ENCODE assay signal across 1 cellular context in the genomic region with DNA sequence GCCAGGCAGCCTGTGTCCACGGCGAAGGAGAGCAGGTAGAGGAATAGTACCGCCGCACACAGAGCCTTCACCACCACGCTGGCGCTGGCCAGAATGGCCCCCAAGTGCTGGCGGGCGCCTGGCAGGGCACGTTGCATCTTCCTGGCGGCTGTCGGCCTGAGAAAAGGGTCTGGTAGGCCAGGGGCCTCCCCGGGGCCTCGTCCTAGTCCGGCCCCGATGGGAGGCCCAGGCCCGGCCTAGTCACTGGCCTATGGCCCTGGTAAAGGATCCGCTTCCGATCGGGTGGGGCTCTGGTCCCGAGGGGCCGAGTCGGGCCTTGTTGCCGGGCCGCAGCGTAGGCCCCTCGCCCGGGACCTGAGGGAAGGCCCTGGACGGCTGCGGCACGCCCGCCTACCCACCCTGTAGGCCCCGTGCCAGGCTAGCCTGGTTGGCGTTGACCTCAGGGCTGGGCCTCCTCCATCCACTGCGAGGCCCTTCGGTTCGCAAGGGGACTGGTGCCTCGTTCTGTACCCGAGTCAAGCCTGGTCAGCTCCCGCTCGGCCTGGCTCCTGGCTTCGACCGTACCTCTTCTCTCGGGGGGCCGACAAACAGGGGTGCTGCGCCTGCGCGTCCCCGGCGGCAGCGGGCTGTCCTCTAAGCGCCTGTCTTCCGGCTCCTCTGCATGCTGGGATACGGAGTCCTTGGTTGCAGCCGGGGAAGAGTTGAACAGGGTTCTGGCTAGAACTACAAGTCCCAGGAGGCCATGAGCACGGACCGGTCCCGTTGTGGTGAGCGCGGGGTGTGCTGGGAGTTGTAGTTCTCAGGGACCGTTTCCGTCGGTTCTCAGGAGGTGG.
TF ChIP-seq lines count a peak whose summit lies in the region.

A gene with protein sequence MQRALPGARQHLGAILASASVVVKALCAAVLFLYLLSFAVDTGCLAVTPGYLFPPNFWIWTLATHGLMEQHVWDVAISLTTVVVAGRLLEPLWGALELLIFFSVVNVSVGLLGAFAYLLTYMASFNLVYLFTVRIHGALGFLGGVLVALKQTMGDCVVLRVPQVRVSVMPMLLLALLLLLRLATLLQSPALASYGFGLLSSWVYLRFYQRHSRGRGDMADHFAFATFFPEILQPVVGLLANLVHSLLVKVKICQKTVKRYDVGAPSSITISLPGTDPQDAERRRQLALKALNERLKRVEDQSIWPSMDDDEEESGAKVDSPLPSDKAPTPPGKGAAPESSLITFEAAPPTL (minus strand): TSS at position 595 of the 833 bp plus-strand sequence. CDS start 458 bp downstream, at position 137.

TF ChIP-seq in WTC11, 78 proteins besides CTCF, POLR2A, EP300 and RAD21 (continued from another document):
- peak; percentile 71; the same call in 1 of the 2 replicates for TF ChIP-seq MYBL2 (CRISPR knock-in tag; IDR thresholded peaks at IDR 0.05)
- 0 out of 2 replicates have a peak, but pooled peaks have one; percentile 12 for TF ChIP-seq KAT7 (CRISPR knock-in tag; IDR thresholded peaks at IDR 0.05; ENCODE audit: borderline replicate concordance)
- TF ChIP-seq SMAD3 (CRISPR knock-in tag; IDR thresholded peaks at IDR 0.05; ENCODE audit: borderline replicate concordance): peak; percentile 48; the same call in 1 of the 2 replicates
- TF ChIP-seq TEAD1 (CRISPR knock-in tag; IDR thresholded peaks at IDR 0.05): peak; percentile 25; the same call in 1 of the 2 replicates
- TF ChIP-seq, protein P1, sequence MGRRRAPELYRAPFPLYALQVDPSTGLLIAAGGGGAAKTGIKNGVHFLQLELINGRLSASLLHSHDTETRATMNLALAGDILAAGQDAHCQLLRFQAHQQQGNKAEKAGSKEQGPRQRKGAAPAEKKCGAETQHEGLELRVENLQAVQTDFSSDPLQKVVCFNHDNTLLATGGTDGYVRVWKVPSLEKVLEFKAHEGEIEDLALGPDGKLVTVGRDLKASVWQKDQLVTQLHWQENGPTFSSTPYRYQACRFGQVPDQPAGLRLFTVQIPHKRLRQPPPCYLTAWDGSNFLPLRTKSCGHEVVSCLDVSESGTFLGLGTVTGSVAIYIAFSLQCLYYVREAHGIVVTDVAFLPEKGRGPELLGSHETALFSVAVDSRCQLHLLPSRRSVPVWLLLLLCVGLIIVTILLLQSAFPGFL (CRISPR knock-in tag; IDR thresholded peaks at IDR 0.05; ENCODE audit: borderline replicate concordance): no peak
- TF ChIP-seq FOXP1 (CRISPR knock-in tag; IDR thresholded peaks at IDR 0.05; ENCODE audit: borderline replicate concordance): peak; percentile 66; the same call in 1 of the 2 replicates
- TF ChIP-seq FOXJ3 (CRISPR knock-in tag; IDR thresholded peaks at IDR 0.05; ENCODE audit: borderline replicate concordance): no peak
- TF ChIP-seq FOXK1 (CRISPR knock-in tag; IDR thresholded peaks at IDR 0.05): peak; percentile 75; the same call in 1 of the 2 replicates
- TF ChIP-seq PRRX2 (CRISPR knock-in tag; IDR thresholded peaks at IDR 0.05): no peak
- TF ChIP-seq ATF1 (CRISPR knock-in tag; IDR thresholded peaks at IDR 0.05): no peak
- TF ChIP-seq CREM (CRISPR knock-in tag; IDR thresholded peaks at IDR 0.05): peak; percentile 83
- TF ChIP-seq, protein P2, sequence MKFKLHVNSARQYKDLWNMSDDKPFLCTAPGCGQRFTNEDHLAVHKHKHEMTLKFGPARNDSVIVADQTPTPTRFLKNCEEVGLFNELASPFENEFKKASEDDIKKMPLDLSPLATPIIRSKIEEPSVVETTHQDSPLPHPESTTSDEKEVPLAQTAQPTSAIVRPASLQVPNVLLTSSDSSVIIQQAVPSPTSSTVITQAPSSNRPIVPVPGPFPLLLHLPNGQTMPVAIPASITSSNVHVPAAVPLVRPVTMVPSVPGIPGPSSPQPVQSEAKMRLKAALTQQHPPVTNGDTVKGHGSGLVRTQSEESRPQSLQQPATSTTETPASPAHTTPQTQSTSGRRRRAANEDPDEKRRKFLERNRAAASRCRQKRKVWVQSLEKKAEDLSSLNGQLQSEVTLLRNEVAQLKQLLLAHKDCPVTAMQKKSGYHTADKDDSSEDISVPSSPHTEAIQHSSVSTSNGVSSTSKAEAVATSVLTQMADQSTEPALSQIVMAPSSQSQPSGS (CRISPR knock-in tag; IDR thresholded peaks at IDR 0.05; ENCODE audit: borderline replicate concordance, low read depth): no peak
- TF ChIP-seq, protein P3, sequence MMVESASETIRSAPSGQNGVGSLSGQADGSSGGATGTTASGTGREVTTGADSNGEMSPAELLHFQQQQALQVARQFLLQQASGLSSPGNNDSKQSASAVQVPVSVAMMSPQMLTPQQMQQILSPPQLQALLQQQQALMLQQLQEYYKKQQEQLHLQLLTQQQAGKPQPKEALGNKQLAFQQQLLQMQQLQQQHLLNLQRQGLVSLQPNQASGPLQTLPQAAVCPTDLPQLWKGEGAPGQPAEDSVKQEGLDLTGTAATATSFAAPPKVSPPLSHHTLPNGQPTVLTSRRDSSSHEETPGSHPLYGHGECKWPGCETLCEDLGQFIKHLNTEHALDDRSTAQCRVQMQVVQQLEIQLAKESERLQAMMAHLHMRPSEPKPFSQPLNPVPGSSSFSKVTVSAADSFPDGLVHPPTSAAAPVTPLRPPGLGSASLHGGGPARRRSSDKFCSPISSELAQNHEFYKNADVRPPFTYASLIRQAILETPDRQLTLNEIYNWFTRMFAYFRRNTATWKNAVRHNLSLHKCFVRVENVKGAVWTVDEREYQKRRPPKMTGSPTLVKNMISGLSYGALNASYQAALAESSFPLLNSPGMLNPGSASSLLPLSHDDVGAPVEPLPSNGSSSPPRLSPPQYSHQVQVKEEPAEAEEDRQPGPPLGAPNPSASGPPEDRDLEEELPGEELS (CRISPR knock-in tag; IDR thresholded peaks at IDR 0.05): 0 out of 2 replicates have a peak, but pooled peaks have one; percentile 52
- TF ChIP-seq, protein P4, sequence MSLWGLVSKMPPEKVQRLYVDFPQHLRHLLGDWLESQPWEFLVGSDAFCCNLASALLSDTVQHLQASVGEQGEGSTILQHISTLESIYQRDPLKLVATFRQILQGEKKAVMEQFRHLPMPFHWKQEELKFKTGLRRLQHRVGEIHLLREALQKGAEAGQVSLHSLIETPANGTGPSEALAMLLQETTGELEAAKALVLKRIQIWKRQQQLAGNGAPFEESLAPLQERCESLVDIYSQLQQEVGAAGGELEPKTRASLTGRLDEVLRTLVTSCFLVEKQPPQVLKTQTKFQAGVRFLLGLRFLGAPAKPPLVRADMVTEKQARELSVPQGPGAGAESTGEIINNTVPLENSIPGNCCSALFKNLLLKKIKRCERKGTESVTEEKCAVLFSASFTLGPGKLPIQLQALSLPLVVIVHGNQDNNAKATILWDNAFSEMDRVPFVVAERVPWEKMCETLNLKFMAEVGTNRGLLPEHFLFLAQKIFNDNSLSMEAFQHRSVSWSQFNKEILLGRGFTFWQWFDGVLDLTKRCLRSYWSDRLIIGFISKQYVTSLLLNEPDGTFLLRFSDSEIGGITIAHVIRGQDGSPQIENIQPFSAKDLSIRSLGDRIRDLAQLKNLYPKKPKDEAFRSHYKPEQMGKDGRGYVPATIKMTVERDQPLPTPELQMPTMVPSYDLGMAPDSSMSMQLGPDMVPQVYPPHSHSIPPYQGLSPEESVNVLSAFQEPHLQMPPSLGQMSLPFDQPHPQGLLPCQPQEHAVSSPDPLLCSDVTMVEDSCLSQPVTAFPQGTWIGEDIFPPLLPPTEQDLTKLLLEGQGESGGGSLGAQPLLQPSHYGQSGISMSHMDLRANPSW (CRISPR knock-in tag; conservative IDR thresholded peaks at IDR 0.05; ENCODE audit: low read depth): no peak
- TF ChIP-seq, protein P5, sequence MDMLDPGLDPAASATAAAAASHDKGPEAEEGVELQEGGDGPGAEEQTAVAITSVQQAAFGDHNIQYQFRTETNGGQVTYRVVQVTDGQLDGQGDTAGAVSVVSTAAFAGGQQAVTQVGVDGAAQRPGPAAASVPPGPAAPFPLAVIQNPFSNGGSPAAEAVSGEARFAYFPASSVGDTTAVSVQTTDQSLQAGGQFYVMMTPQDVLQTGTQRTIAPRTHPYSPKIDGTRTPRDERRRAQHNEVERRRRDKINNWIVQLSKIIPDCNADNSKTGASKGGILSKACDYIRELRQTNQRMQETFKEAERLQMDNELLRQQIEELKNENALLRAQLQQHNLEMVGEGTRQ (CRISPR knock-in tag; IDR thresholded peaks at IDR 0.05): peak; percentile 61
- no peak for TF ChIP-seq ZNF396 (CRISPR knock-in tag; IDR thresholded peaks at IDR 0.05; ENCODE audit: borderline replicate concordance)
- TF ChIP-seq, protein P6, sequence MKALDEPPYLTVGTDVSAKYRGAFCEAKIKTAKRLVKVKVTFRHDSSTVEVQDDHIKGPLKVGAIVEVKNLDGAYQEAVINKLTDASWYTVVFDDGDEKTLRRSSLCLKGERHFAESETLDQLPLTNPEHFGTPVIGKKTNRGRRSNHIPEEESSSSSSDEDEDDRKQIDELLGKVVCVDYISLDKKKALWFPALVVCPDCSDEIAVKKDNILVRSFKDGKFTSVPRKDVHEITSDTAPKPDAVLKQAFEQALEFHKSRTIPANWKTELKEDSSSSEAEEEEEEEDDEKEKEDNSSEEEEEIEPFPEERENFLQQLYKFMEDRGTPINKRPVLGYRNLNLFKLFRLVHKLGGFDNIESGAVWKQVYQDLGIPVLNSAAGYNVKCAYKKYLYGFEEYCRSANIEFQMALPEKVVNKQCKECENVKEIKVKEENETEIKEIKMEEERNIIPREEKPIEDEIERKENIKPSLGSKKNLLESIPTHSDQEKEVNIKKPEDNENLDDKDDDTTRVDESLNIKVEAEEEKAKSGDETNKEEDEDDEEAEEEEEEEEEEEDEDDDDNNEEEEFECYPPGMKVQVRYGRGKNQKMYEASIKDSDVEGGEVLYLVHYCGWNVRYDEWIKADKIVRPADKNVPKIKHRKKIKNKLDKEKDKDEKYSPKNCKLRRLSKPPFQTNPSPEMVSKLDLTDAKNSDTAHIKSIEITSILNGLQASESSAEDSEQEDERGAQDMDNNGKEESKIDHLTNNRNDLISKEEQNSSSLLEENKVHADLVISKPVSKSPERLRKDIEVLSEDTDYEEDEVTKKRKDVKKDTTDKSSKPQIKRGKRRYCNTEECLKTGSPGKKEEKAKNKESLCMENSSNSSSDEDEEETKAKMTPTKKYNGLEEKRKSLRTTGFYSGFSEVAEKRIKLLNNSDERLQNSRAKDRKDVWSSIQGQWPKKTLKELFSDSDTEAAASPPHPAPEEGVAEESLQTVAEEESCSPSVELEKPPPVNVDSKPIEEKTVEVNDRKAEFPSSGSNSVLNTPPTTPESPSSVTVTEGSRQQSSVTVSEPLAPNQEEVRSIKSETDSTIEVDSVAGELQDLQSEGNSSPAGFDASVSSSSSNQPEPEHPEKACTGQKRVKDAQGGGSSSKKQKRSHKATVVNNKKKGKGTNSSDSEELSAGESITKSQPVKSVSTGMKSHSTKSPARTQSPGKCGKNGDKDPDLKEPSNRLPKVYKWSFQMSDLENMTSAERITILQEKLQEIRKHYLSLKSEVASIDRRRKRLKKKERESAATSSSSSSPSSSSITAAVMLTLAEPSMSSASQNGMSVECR (CRISPR knock-in tag; IDR thresholded peaks at IDR 0.05; ENCODE audit: borderline replicate concordance): peak; percentile 72; the same call in 1 of the 2 replicates
- no peak for TF ChIP-seq NR2C2 (CRISPR knock-in tag; IDR thresholded peaks at IDR 0.05)
- TF ChIP-seq NR3C1 (CRISPR knock-in tag; conservative IDR thresholded peaks at IDR 0.05; ENCODE audit: low read depth): no peak
TF ChIP-seq in WTC11: peak in this region for 17.
